8 cellular contexts compared by ENCODE assay signal in the genomic region with DNA sequence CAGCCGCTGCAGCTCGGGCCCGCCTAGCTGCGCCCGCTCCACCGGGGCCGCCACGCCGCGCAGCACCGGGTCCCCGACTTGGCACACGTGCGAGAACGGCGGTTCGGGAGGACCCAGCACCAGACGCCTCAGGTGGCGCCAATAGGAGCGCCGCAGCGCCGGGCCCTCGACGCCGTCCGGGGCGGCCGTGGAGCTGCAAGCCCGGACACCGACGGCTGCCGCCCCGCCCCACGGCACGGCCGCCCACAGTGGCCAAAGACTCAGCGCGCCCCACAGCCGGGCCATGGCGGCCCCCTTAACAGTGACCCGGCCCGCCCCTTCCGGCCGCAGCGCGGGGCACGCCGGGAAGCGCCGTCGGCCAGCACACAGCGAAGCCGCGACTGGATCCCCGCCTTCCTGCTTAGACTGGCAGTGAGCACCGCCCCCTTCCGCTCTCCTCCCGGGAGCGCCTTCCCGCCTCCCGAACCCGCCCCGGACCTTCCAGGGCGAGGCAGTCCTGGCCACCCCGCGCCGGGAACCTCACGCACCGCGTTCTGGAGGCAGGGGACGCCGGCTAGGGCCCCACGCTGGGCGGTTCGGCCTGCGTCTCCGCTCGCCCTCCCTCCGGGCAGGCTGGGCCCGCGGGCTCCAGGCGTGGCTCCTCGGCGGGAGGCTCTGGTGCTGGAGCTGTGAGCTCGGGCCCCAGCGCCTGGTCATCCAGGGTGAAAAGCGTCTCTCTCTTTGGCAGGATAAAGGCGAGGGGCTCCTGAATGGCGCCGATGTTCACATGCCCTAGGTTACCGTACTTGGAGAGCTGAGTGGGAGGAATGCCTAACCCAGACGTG. TPM values are rescaled to one million over a fixed set of nuclear protein-coding genes. Genes with fewer than 3 reads are reported as not detected.
DNase-seq lines count a peak whose midpoint lies in the region; ATAC-seq and TF ChIP-seq lines count a peak whose summit lies in the region.

A gene with protein sequence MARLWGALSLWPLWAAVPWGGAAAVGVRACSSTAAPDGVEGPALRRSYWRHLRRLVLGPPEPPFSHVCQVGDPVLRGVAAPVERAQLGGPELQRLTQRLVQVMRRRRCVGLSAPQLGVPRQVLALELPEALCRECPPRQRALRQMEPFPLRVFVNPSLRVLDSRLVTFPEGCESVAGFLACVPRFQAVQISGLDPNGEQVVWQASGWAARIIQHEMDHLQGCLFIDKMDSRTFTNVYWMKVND (minus strand): TSS at position 303 of the 824 bp plus-strand sequence. CDS start 18 bp downstream, at position 285.

- H3K4me3 Mint-ChIP-seq in T-helper 17 cell (peak within 1 kb of the TSS; percentile 89), progenitor cell of endocrine pancreas (ENCODE audit: low read depth) (peak within 1 kb of the TSS; percentile 77)

- peak within 1 kb of the TSS; percentile 72 for H3K27ac Mint-ChIP-seq in T-helper 17 cell
- H3K27ac Mint-ChIP-seq in progenitor cell of endocrine pancreas: peak within 1 kb of the TSS; percentile 89

- H3K36me3 Mint-ChIP-seq in T-helper 17 cell (ENCODE audit: low read depth) (no peaks in the 10 kb centered on the region), progenitor cell of endocrine pancreas (ENCODE audit: insufficient read depth) (peaks cover 22% of the 10 kb centered on the region)

- H3K4me3 ChIP-seq in left ventricle myocardium inferior: peak within 1 kb of the TSS; percentile 98

- no peaks in the 10 kb centered on the region for H3K9me3 Mint-ChIP-seq in progenitor cell of endocrine pancreas (ENCODE audit: low read depth)

- no peaks in the 10 kb centered on the region for H3K27me3 ChIP-seq in left ventricle myocardium inferior (ENCODE audit: low read depth)

- ATAC-seq in GM18499 (IDR thresholded peaks at IDR 0.05; ENCODE audit: insufficient read depth, unreplicated experiment): peak; percentile 58
- ATAC-seq in HG02885 (IDR thresholded peaks at IDR 0.05; ENCODE audit: poor library complexity, unreplicated experiment): peak; percentile 92
- ATAC-seq in T-helper 17 cell: peak; percentile 95

- no peaks in the 10 kb centered on the region for H3K27me3 Mint-ChIP-seq in T-helper 17 cell
- no peaks in the 10 kb centered on the region for H3K27me3 Mint-ChIP-seq in progenitor cell of endocrine pancreas

- DNase-seq in NCI-H1694 (lab: John Stamatoyannopoulos, UW) (peak; percentile 82), T-helper 17 cell (peak; percentile 62 to 84 (median 82)), amygdala (lab: John Stamatoyannopoulos, UW) (peak; percentile 45 to 96 (median 88)), left ventricle myocardium inferior (peak; percentile 95), progenitor cell of endocrine pancreas (ENCODE audit: low spot score, unreplicated experiment) (peak; percentile 80), ureter (ENCODE audit: low spot score) (peak; percentile 95)

- TF ChIP-seq CTCF in left ventricle myocardium inferior (IDR thresholded peaks at IDR 0.05; ENCODE audit: borderline replicate concordance): no peak
- TF ChIP-seq CTCF in progenitor cell of endocrine pancreas (IDR thresholded peaks at IDR 0.05; ENCODE audit: unreplicated experiment): no peak

- H3K27ac ChIP-seq in left ventricle myocardium inferior (replicated peaks): peak within 1 kb of the TSS; percentile 94

- H3K4me1 Mint-ChIP-seq in T-helper 17 cell (peaks cover 33% of the 10 kb centered on the region), progenitor cell of endocrine pancreas (ENCODE audit: low read depth) (peaks cover 12% of the 10 kb centered on the region)

- peaks cover 62% of the 10 kb centered on the region for H3K4me1 ChIP-seq in left ventricle myocardium inferior

- H3K36me3 ChIP-seq in left ventricle myocardium inferior: peaks cover 63% of the 10 kb centered on the region

- no peaks in the 10 kb centered on the region for H3K9me3 ChIP-seq in T-helper 17 cell (ENCODE audit: control insufficient read depth, low read length, poor library complexity, severe bottlenecking)
- H3K9me3 ChIP-seq in left ventricle myocardium inferior (replicated peaks): no peaks in the 10 kb centered on the region

- intact Hi-C loops in left ventricle myocardium inferior (cut with micrococcal nuclease): no loop called here

RNA-seq across cellular contexts. Expression of the gene that starts here (rescaled TPM):
- total RNA-seq in T-helper 17 cell (1 to 10 TPM; 4.1 to 4.3 TPM), left ventricle myocardium inferior (6.0 TPM), progenitor cell of endocrine pancreas (13.0 and 14.4 TPM in 2 replicates), ureter (15.1 TPM)

Comparison
In these comparisons a context has a peak if more than half of its experiments do, and no peak if none do; other contexts are left out.
1. Peak in every context shown above with its lines: DNase-seq, ATAC-seq, H3K4me3 ChIP-seq and H3K27ac ChIP-seq.